In the genomic region with DNA sequence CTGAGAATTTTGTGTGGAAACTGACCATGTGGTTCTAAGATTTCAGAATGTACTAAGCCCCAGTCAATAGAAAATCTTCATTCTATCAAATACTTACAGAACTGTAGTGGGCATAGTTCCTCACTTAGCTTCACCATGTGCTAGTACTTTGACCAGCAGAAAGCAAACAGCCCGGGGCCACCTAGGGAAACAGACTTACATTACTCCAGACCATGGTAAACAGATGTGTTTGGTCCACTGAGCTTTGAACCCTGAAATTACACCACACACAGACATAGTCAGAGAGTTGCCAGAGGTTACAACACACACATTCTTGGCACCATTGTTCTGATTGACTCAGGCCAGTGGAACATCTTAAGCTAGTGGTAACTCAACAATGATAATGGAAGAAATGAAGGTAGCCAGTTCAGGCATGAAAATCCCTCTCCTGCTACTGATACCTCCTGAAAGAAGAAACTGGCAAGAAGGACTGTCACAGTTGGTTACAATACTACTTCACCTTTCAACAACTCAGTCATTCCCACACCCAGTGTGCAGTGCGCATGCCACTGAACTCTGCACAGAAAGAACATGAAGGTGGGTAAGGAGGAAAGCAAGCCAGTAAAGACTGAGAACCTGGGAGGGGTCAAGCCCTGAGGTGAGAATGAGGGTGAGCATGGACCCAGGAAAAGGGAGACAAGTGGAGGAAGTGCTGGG, we compare ENCODE assay signal across 26 cellular contexts. TPM values are rescaled to one million over a fixed set of nuclear protein-coding genes. Genes with fewer than 3 reads are reported as not detected.
DNase-seq lines count a peak whose midpoint lies in the region; ATAC-seq, FAIRE-seq and TF ChIP-seq lines count a peak whose summit lies in the region.
"Had no signal": no experiment of that assay in that cellular context is flagged by ENCODE, and none has a peak within 500 bp of the region (broad histone marks: within the 10 kb centered on the region; RNA-seq: fewer than 3 reads in every experiment).

No MANE protein-coding gene starts in this region.

- POLR2A ChIA-PET in A549 (lab: Yijun Ruan, JAX): interaction anchor here (0.7 to 1.8 kb wide), 2 partner anchors 55 to 85 kb away, joined by 3 to 11 read pairs; a partner anchor contains a TSS
- POLR2A ChIA-PET in PC-9 (lab: Charles Lee; ENCODE audit: unreplicated experiment): no interaction called here

- H3K4me2 ChIP-seq in A549 (peak overlapping the region; percentile 62), PC-9 (no peak overlapping the region)

- H3K4me1 ChIP-seq in A549 (peaks cover 41% of the 10 kb centered on the region), PC-9 (replicated peaks; ENCODE audit: insufficient read depth) (no peaks in the 10 kb centered on the region)
- H3K4me1 ChIP-seq: HAP-1 had no signal

- BruUV-seq in PC-9 (replicated peaks; lab: Mats Ljungman, UMichigan): no TSS peak

- no peak for TF ChIP-seq CTCF in A549 (IDR thresholded peaks at IDR 0.05)
- TF ChIP-seq CTCF in PC-9 (conservative IDR thresholded peaks at IDR 0.05): no peak

- H3F3A ChIP-seq in PC-9 (ENCODE audit: insufficient read depth, low read depth): 0 out of 2 replicates have a peak, but pooled peaks cover 4% of the 10 kb centered on the region

- DNase-seq in A549 (ENCODE audit: low read depth in 1 of 2, low spot score in 1 of 2) (peak in 1 of 2 experiments; percentile 83), HTR-8/SVneo (ENCODE audit: insufficient read length, low spot score) (no peak), dedifferentiated amniotic fluid mesenchymal stem cell (ENCODE audit: extremely low spot score) (peak; percentile 71), left colon (no peak), SHP77 treated with DMSO at 0.1 percent for 48 hours (lab: John Stamatoyannopoulos, UW) (no peak), D341Med (ENCODE audit: low spot score) (no peak), SIG-M5 treated with dmso at 0.1 percent for 504 hours (lab: John Stamatoyannopoulos, UW; ENCODE audit: unreplicated experiment) (no peak), PC-9 (no peak)
- DNase-seq: activated CD4-positive, CD25-positive, alpha-beta regulatory T cell treated with anti-CD3 and anti-CD28 coated beads, Interleukin-2, amount 50 U/mL, for 72 hours; activated CD8-positive, alpha-beta memory T cell treated with anti-CD3 and anti-CD28 coated beads, Interleukin-2, amount 50 U/mL, for 4 hours; Calu3; cerebellar nuclear complex; NCI-H1417; NCI-H446; OCI-M1; stimulated activated naive CD4-positive, alpha-beta T cell; T-cell had no signal

- CTCF ChIA-PET in A549 (lab: Yijun Ruan, JAX): interaction anchor here (0.6 to 2.4 kb wide), 7 partner anchors 12 to 200 kb away, joined by 3 to 14 read pairs (median 4); no protein-coding TSS in a partner anchor
- CTCF ChIA-PET in PC-9 (lab: Charles Lee): no interaction called here

- no peaks in the 10 kb centered on the region for H3K36me3 ChIP-seq in PC-9 (ENCODE audit: low read depth)
- H3K36me3 ChIP-seq: HAP-1 had no signal

- peak in 1 of 2 experiments; percentile 21; a peak in 1 of 5 replicates for TF ChIP-seq RAD21 in A549 (conservative IDR thresholded peaks at IDR 0.05 in 1 of 2, IDR thresholded peaks at IDR 0.05 in 1 of 2)

- ATAC-seq in A549 (peak; percentile 47 to 49; a peak in 4 of 6 replicates), left colon (peak; percentile 91)
- ATAC-seq: activated naive CD4-positive, alpha-beta T cell treated with anti-CD3 and anti-CD28 coated beads, Interleukin-2, amount 50 U/mL, for 72 hours; K562; T-cell had no signal

- H3K4me3 ChIP-seq in A549 (no peak overlapping the region), PC-9 (no peak overlapping the region)
- H3K4me3 ChIP-seq: HAP-1, K562, lung, skin epidermis had no signal

- H3K27ac ChIP-seq in A549: peak overlapping the region; percentile 85 to 86
- H3K27ac ChIP-seq in PC-9: no peak overlapping the region

- peak; percentile 79 to 80; a peak in 4 of 5 replicates for TF ChIP-seq EP300 in A549 (IDR thresholded peaks at IDR 0.05)

- H3K79me2 ChIP-seq in PC-9 (ENCODE audit: low read depth): no peaks in the 10 kb centered on the region

- H3K9me3 ChIP-seq in A549 (peaks cover 7% of the 10 kb centered on the region; the same call in 1 of the 3 replicates), PC-9 (ENCODE audit: insufficient read depth, low read depth) (peaks cover 5% of the 10 kb centered on the region; the same call in 1 of the 2 replicates)
- H3K9me3 ChIP-seq: HAP-1 had no signal

- intact Hi-C loops in left colon (cut with DNase I, micrococcal nuclease) (no loop called here), PC-9 (cut with micrococcal nuclease; ENCODE audit: unreplicated experiment) (no loop called here)

- WGBS in A549 (ENCODE audit: missing lambda C conversion rate): 52% methylated on average over 2 of the region's 2 CpGs

- no peaks in the 10 kb centered on the region for H3K27me3 ChIP-seq in PC-9 (ENCODE audit: insufficient read depth, low read depth)

- no peak for FAIRE-seq in A549 (lab: Jason Lieb, UNC)
- FAIRE-seq in HTR-8/SVneo (lab: Jason Lieb, UNC): peak; percentile 42
- FAIRE-seq: endothelial cell of umbilical vein, K562 had no signal

- no peaks in the 10 kb centered on the region for H4K20me1 ChIP-seq in PC-9 (ENCODE audit: insufficient read depth)

- no peak overlapping the region for H2AFZ ChIP-seq in PC-9

- H3K9me2 ChIP-seq in PC-9 (ENCODE audit: insufficient read depth): no peaks in the 10 kb centered on the region

- TF ChIP-seq POLR2A in A549 (IDR thresholded peaks at IDR 0.05; ENCODE audit: low read length): no peak

TF ChIP-seq in A549, 52 proteins besides CTCF, POLR2A, EP300 and RAD21 (continues in another document):
- TF ChIP-seq CEBPB (IDR thresholded peaks at IDR 0.05): peak; percentile 50 to 81; a peak in 3 of 4 replicates
- TF ChIP-seq JUN (IDR thresholded peaks at IDR 0.05): 0 out of 5 replicates have a peak, but pooled peaks of 1 of the 2 experiments have one; percentile 48
- TF ChIP-seq JUNB (IDR thresholded peaks at IDR 0.05): peak; percentile 45; the same call in 1 of the 2 replicates
- no peak for TF ChIP-seq FOXS1 (CRISPR knock-in tag; IDR thresholded peaks at IDR 0.05)
- no peak for TF ChIP-seq EHMT2 (IDR thresholded peaks at IDR 0.05; ENCODE audit: low read depth)
- no peak for TF ChIP-seq ZC3H11A (IDR thresholded peaks at IDR 0.05)
- no peak for TF ChIP-seq HOXA7 (CRISPR knock-in tag; IDR thresholded peaks at IDR 0.05)
- TF ChIP-seq TFCP2L1 (CRISPR knock-in tag; IDR thresholded peaks at IDR 0.05): no peak
- no peak for TF ChIP-seq NPAS2 (CRISPR knock-in tag; IDR thresholded peaks at IDR 0.05; ENCODE audit: borderline replicate concordance)
- no peak for TF ChIP-seq RNF2 (IDR thresholded peaks at IDR 0.05; ENCODE audit: borderline replicate concordance, low read depth)
- TF ChIP-seq, protein P1, sequence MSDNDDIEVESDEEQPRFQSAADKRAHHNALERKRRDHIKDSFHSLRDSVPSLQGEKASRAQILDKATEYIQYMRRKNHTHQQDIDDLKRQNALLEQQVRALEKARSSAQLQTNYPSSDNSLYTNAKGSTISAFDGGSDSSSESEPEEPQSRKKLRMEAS (IDR thresholded peaks at IDR 0.05): no peak
- no peak for TF ChIP-seq ESRRA (IDR thresholded peaks at IDR 0.05; ENCODE audit: borderline replicate concordance, low read length)
- TF ChIP-seq PHF8 (IDR thresholded peaks at IDR 0.05; ENCODE audit: borderline replicate concordance, low read depth): no peak
- TF ChIP-seq POLR2AphosphoS2 (conservative IDR thresholded peaks at IDR 0.05; ENCODE audit: low read length): no peak
- TF ChIP-seq HEYL (CRISPR knock-in tag; IDR thresholded peaks at IDR 0.05): no peak
- TF ChIP-seq ZNF302 (CRISPR knock-in tag; IDR thresholded peaks at IDR 0.05): no peak
- TF ChIP-seq BHLHE40 (IDR thresholded peaks at IDR 0.05; ENCODE audit: low read depth, low read length): no peak
- TF ChIP-seq EHF (CRISPR knock-in tag; IDR thresholded peaks at IDR 0.05): no peak
- no peak for TF ChIP-seq MAFK (IDR thresholded peaks at IDR 0.05; ENCODE audit: partially characterized antibody)
- TF ChIP-seq CBX2 (IDR thresholded peaks at IDR 0.05; ENCODE audit: borderline replicate concordance, low read depth): no peak
- TF ChIP-seq SMC3 (IDR thresholded peaks at IDR 0.05): 0 out of 3 replicates have a peak, but pooled peaks have one; percentile 1
- TF ChIP-seq GATA3 (IDR thresholded peaks at IDR 0.05; ENCODE audit: borderline replicate concordance): peak; percentile 32; the same call in 1 of the 2 replicates
- no peak for TF ChIP-seq ZFP36 (IDR thresholded peaks at IDR 0.05; ENCODE audit: borderline replicate concordance, partially characterized antibody)
- no peak for TF ChIP-seq KDM1A (IDR thresholded peaks at IDR 0.05; ENCODE audit: low read depth)
- no peak for TF ChIP-seq CBX8 (IDR thresholded peaks at IDR 0.05)
- TF ChIP-seq, protein P2, sequence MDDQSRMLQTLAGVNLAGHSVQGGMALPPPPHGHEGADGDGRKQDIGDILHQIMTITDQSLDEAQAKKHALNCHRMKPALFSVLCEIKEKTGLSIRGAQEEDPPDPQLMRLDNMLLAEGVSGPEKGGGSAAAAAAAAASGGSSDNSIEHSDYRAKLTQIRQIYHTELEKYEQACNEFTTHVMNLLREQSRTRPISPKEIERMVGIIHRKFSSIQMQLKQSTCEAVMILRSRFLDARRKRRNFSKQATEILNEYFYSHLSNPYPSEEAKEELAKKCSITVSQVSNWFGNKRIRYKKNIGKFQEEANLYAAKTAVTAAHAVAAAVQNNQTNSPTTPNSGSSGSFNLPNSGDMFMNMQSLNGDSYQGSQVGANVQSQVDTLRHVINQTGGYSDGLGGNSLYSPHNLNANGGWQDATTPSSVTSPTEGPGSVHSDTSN (IDR thresholded peaks at IDR 0.05): no peak

RNA-seq across cellular contexts. Expression of a gene that starts 18.7 kb away (rescaled TPM):
- not detected in 2 replicates for polyA plus RNA-seq in A549 (2011; rRNA removed)
- not detected in 2 replicates for polyA plus RNA-seq in A549 (2012; cell fraction: cytosol; rRNA removed)
- not detected in 2 replicates for polyA plus RNA-seq in A549 (2012; cell fraction: nucleus; rRNA removed)
- not detected in 3 replicates for polyA plus RNA-seq in A549 (2017; fragmentation: RNase III; extraction: RNeasy Plus Mini Kit Qiagen cat#74134 plus additional on column Dnase treatment)
- polyA minus RNA-seq in A549 (2011; rRNA and poly(A)+ RNA removed): not detected in 2 replicates
- not detected for total RNA-seq in left colon
- total RNA-seq in PC-9 (2021): not detected in 2 replicates
- total RNA-seq: A673; activated naive CD4-positive, alpha-beta T cell treated with anti-CD3 and anti-CD28 coated beads, Interleukin-2, amount 50 U/mL, for 72 hours; Calu3; endothelial cell of umbilical vein; K562; lung; T-cell; ureter had no signal
- polyA plus RNA-seq: endothelial cell of umbilical vein, K562, lung, neural cell had no signal

RNA-seq across cellular contexts. Expression of a gene that starts 55.3 kb away (rescaled TPM):
- polyA plus RNA-seq in A549 (2011; rRNA removed) (1,135 and 1,466 TPM in 2 replicates), A549 (2017; fragmentation: RNase III; extraction: RNeasy Plus Mini Kit Qiagen cat#74134 plus additional on column Dnase treatment) (1,411 to 1,859 TPM (median 1,765 TPM) in 3 replicates)
- 661 and 843 TPM in 2 replicates for polyA plus RNA-seq in A549 (2012; cell fraction: cytosol; rRNA removed)
- polyA plus RNA-seq in A549 (2012; cell fraction: nucleus; rRNA removed): 1,811 and 1,913 TPM in 2 replicates
- polyA minus RNA-seq in A549 (2011; rRNA and poly(A)+ RNA removed): 1,411 and 1,484 TPM in 2 replicates
- total RNA-seq in left colon (10 to 100 TPM; 21.0 to 50.3 TPM), PC-9 (2021) (430 and 437 TPM in 2 replicates)
- total RNA-seq: activated naive CD4-positive, alpha-beta T cell treated with anti-CD3 and anti-CD28 coated beads, Interleukin-2, amount 50 U/mL, for 72 hours had no signal
